10 cellular contexts compared by ENCODE assay signal in genomic region chr7:22350466-22351328, GRCh38. TPM values are rescaled to one million over a fixed set of nuclear protein-coding genes. Genes with fewer than 3 reads are reported as not detected.
DNase-seq lines count a peak whose midpoint lies in the region; ATAC-seq and TF ChIP-seq lines count a peak whose summit lies in the region.
"Had no signal": no experiment of that assay in that cellular context is flagged by ENCODE, and none has a peak within 500 bp of the region (broad histone marks: within the 10 kb centered on the region; RNA-seq: fewer than 3 reads in every experiment).

No MANE protein-coding gene starts in this region.

- POLR2A ChIA-PET in OCI-LY7 (lab: Charles Lee), result interaction anchor here (0.6 to 3.2 kb wide), 19 partner anchors 9 to 669 kb away, joined by 3 to 12 read pairs (median 4); no protein-coding TSS in a partner anchor
- POLR2A ChIA-PET in activated CD4-positive, alpha-beta memory T cell treated with anti-CD3 and anti-CD28 coated beads for 36 hours (lab: Charles Lee), result no interaction called here

- H3K36me3 Mint-ChIP-seq in activated CD4-positive, alpha-beta memory T cell treated with anti-CD3 and anti-CD28 coated beads for 36 hours, result no peaks in the 10 kb centered on the region

- H3K27me3 Mint-ChIP-seq in activated CD4-positive, alpha-beta memory T cell treated with anti-CD3 and anti-CD28 coated beads for 36 hours, result peaks cover 33% of the 10 kb centered on the region

- H3K4me3 ChIP-seq in OCI-LY7 (ENCODE audit: low read depth, low read length, poor library complexity, severe bottlenecking), result peak overlapping the region; percentile 53
- no peak overlapping the region for H3K4me3 ChIP-seq in smooth muscle cell
- H3K4me3 ChIP-seq: heart left ventricle had no signal

- H3K4me2 ChIP-seq in OCI-LY7 (ENCODE audit: low read length) (peak overlapping the region; percentile 78), smooth muscle cell (no peak overlapping the region)

- ATAC-seq in GM18517 (IDR thresholded peaks at IDR 0.05; ENCODE audit: unreplicated experiment), result peak; percentile 55
- ATAC-seq in HG02798 (IDR thresholded peaks at IDR 0.05; ENCODE audit: poor library complexity, unreplicated experiment), result peak; percentile 62
- no peak for ATAC-seq in sciatic nerve

- 54% methylated on average over 2 of the region's 2 CpGs for WGBS in smooth muscle cell (ENCODE audit: low lambda C conversion rate)

- H3K4me1 ChIP-seq in OCI-LY7 (ENCODE audit: insufficient read depth, low read length, poor library complexity, severe bottlenecking) (peaks cover 86% of the 10 kb centered on the region), smooth muscle cell (ENCODE audit: low read depth) (no peaks in the 10 kb centered on the region)

- intact Hi-C loops in OCI-LY7 (cut with micrococcal nuclease; ENCODE audit: unreplicated experiment) (loop anchor here (5.0 to 10.0 kb wide), 2 partner anchors 403 to 664 kb away; partner anchors contain the start of genes CDCA7L and HYCC1), sciatic nerve (cut with DNase I) (no loop called here)
- intact Hi-C loops in activated CD4-positive, alpha-beta memory T cell treated with anti-CD3 and anti-CD28 coated beads for 36 hours (cut with micrococcal nuclease), result no loop called here

- H3K9me2 ChIP-seq in OCI-LY7 (ENCODE audit: insufficient read depth, low read length), result no peaks in the 10 kb centered on the region

- TF ChIP-seq CTCF in OCI-LY7 (conservative IDR thresholded peaks at IDR 0.05; ENCODE audit: low read length) (no peak), smooth muscle cell (IDR thresholded peaks at IDR 0.05; ENCODE audit: borderline replicate concordance, insufficient read depth, poor library complexity, severe bottlenecking) (no peak)

- H4K20me1 ChIP-seq in OCI-LY7 (ENCODE audit: insufficient read depth, low read length), result peaks cover 29% of the 10 kb centered on the region; the same call in 1 of the 2 replicates
- no peaks in the 10 kb centered on the region for H4K20me1 ChIP-seq in smooth muscle cell (ENCODE audit: low read depth)

- peaks cover 10% of the 10 kb centered on the region; the same call in 1 of the 2 replicates for H3K9me3 ChIP-seq in OCI-LY7 (ENCODE audit: low read length)
- H3K9me3 ChIP-seq in smooth muscle cell (replicated peaks; ENCODE audit: low read depth), result no peaks in the 10 kb centered on the region

- H2AFZ ChIP-seq in OCI-LY7 (ENCODE audit: low read length) (no peak overlapping the region), smooth muscle cell (ENCODE audit: low read depth) (no peak overlapping the region)

- H3K9ac ChIP-seq in smooth muscle cell (ENCODE audit: low read depth), result no peak overlapping the region

- CTCF ChIA-PET in OCI-LY7 (lab: Charles Lee; ENCODE audit: unreplicated experiment), result no interaction called here
- CTCF ChIA-PET in activated CD4-positive, alpha-beta memory T cell treated with anti-CD3 and anti-CD28 coated beads for 36 hours (lab: Charles Lee), result no interaction called here

- H3K27ac ChIP-seq in OCI-LY7 (ENCODE audit: low read depth, low read length, poor library complexity, severe bottlenecking), result peak overlapping the region; percentile 82
- no peak overlapping the region for H3K27ac ChIP-seq in smooth muscle cell (ENCODE audit: low read depth)
- H3K27ac ChIP-seq: heart left ventricle had no signal

- DNase-seq in OCI-LY7 (ENCODE audit: low spot score) (peak; percentile 31), lung microvascular endothelial cell (ENCODE audit: low read depth in 2 of 2) (peak; percentile 69 to 81), sciatic nerve (ENCODE audit: low spot score) (no peak), NCI-H510A (lab: John Stamatoyannopoulos, UW) (no peak), smooth muscle cell (lab: John Stamatoyannopoulos, UW; ENCODE audit: unreplicated experiment) (no peak)
- no peak for DNase-seq in activated CD4-positive, alpha-beta memory T cell treated with anti-CD3 and anti-CD28 coated beads for 36 hours
- DNase-seq: heart left ventricle had no signal

- H3K4me3 Mint-ChIP-seq in activated CD4-positive, alpha-beta memory T cell treated with anti-CD3 and anti-CD28 coated beads for 36 hours, result no peak overlapping the region
- H3K4me3 Mint-ChIP-seq: stimulated activated naive CD8-positive, alpha-beta T cell treated with anti-CD3 and anti-CD28 coated beads, Interleukin-15, Interleukin-2, amounts not matched to agents 100 ng/mL and 50 ng/mL, for 24 hours had no signal

- H3K27ac Mint-ChIP-seq in activated CD4-positive, alpha-beta memory T cell treated with anti-CD3 and anti-CD28 coated beads for 36 hours, result no peak overlapping the region
- H3K27ac Mint-ChIP-seq: stimulated activated naive CD8-positive, alpha-beta T cell treated with anti-CD3 and anti-CD28 coated beads, Interleukin-15, Interleukin-2, amounts not matched to agents 100 ng/mL and 50 ng/mL, for 24 hours had no signal

- peaks cover 100% of the 10 kb centered on the region for H3K79me2 ChIP-seq in OCI-LY7 (ENCODE audit: insufficient read depth, low read depth, low read length)
- H3K79me2 ChIP-seq in smooth muscle cell (ENCODE audit: low read depth), result no peaks in the 10 kb centered on the region

- peaks cover 10% of the 10 kb centered on the region for H3K27me3 ChIP-seq in smooth muscle cell (ENCODE audit: low read depth)

- H3F3A ChIP-seq in smooth muscle cell (ENCODE audit: low read depth), result no peaks in the 10 kb centered on the region

- BruUV-seq in OCI-LY7 (replicated peaks; lab: Mats Ljungman, UMichigan), result no TSS peak

- peaks cover 9% of the 10 kb centered on the region for H3K9me3 Mint-ChIP-seq in activated CD4-positive, alpha-beta memory T cell treated with anti-CD3 and anti-CD28 coated beads for 36 hours

- H3K4me1 Mint-ChIP-seq in activated CD4-positive, alpha-beta memory T cell treated with anti-CD3 and anti-CD28 coated beads for 36 hours (ENCODE audit: low read depth), result no peaks in the 10 kb centered on the region

- peaks cover 95% of the 10 kb centered on the region for H3K36me3 ChIP-seq in OCI-LY7 (ENCODE audit: insufficient read depth, low read length)
- no peaks in the 10 kb centered on the region for H3K36me3 ChIP-seq in smooth muscle cell (ENCODE audit: low read depth)
- H3K36me3 ChIP-seq: heart left ventricle had no signal

RNA-seq across cellular contexts. Expression of gene RAPGEF5, which starts 6.3 kb away (rescaled TPM):
- total RNA-seq in OCI-LY7 (2014; rRNA removed; shearing (Covaris generic)), result 114 and 136 TPM in 2 replicates
- total RNA-seq in OCI-LY7 (2022) (115 and 120 TPM in 2 replicates), lung microvascular endothelial cell (110 and 140 TPM in 2 replicates), sciatic nerve (62.8 TPM), smooth muscle cell (3.0 and 11.4 TPM in 2 replicates)
- 0.96 TPM in 1 of 2 replicates, not detected in the other for polyA plus RNA-seq in smooth muscle cell
- total RNA-seq in activated CD4-positive, alpha-beta memory T cell treated with anti-CD3 and anti-CD28 coated beads for 36 hours, result under 1 TPM; 0.27 to 0.29 TPM

Comparison
In these comparisons a context has a peak if more than half of its experiments do, and no peak if none do; other contexts are left out.
1. DNase-seq: peak in OCI-LY7 (single experiment) and lung microvascular endothelial cell (2 of 2); none in sciatic nerve (single experiment), NCI-H510A (single experiment), smooth muscle cell (single experiment) and activated CD4-positive, alpha-beta memory T cell treated with anti-CD3 and anti-CD28 coated beads for 36 hours (single experiment).